Comparison of ENCODE assay signal across 32 cellular contexts in the genomic region with DNA sequence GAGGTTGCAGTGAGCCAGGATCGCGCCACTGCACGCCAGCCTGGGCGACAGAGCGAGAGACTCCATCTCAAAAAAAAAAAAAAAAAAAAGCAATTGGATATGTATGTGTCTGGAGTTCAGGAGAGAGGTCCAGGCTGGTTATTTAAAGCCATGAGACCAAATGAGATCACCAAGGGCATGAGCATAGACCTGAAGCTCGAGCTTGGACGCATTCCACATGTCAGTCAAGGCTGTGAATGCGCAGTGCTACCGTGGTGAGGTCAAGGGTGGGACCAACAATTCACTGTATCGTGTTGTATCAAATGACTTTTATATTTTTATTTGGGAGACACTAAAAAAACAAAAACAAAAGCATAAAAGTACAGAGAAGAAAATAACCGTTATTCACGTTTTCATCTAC. TPM values are rescaled to one million over a fixed set of nuclear protein-coding genes. Genes with fewer than 3 reads are reported as not detected.
"Had no signal": no experiment of that assay in that cellular context is flagged by ENCODE, and none has a peak within 500 bp of the region (broad histone marks: within the 10 kb centered on the region; RNA-seq: fewer than 3 reads in every experiment).

No MANE protein-coding gene starts in this region.

- DNase-seq: activated B cell treated with CpG ODN at 0.5 μM for 24 hours; activated CD4-positive, alpha-beta memory T cell treated with anti-CD3 and anti-CD28 coated beads for 36 hours; activated CD4-positive, alpha-beta T cell treated with anti-CD3 and anti-CD28 coated beads for 4 hours; activated CD4-positive, alpha-beta T cell treated with anti-CD3 and anti-CD28 coated beads, Interleukin-2, amount 50 U/mL, for 1 hour; activated CD4-positive, CD25-positive, alpha-beta regulatory T cell treated with anti-CD3 and anti-CD28 coated beads, Interleukin-2, amount 50 U/mL, for 72 hours; activated CD8-positive, alpha-beta memory T cell treated with anti-CD3 and anti-CD28 coated beads, Interleukin-2, amount 50 U/mL, for 4 hours; activated naive CD4-positive, alpha-beta T cell treated with anti-CD3 and anti-CD28 coated beads, Interleukin-2, amount 10 ng/mL, durations not matched to agents 7 days and 5 days; activated naive CD8-positive, alpha-beta T cell treated with anti-CD3 and anti-CD28 coated beads, Interleukin-2, amount 50 U/mL, for 24 hours; activated T-cell treated with anti-CD3 and anti-CD28 coated beads for 4 hours; activated T-cell treated with anti-CD3 and anti-CD28 coated beads, Interleukin-2, amount 50 U/mL, for 4 hours; anterior cingulate cortex; NCI-H1092 treated with DMSO at 0.1 percent for 48 hours; NCI-H1417; NCI-H146; NCI-H187; NCI-H2029 treated with DMSO at 0.1 percent for 48 hours; NCI-H2107; NCI-H2171; NCI-H510A; NCI-H526; NCI-H748 treated with DMSO at 0.1 percent for 48 hours; NK-92 treated with Interleukin-12 subunit alpha and Interleukin-12 subunit beta, amount 100 ng/mL, for 24 hours; PC-3; Peyer's patch; RPMI8226; SW 1271; T-helper 1 cell; T-helper 2 cell; T-helper 9 cell had no signal

- H3K4me1 ChIP-seq: Peyer's patch had no signal

- H3K9me3 ChIP-seq: Peyer's patch had no signal

- H3K27ac ChIP-seq: Peyer's patch, VCaP had no signal

- ATAC-seq: activated naive CD8-positive, alpha-beta T cell treated with anti-CD3 and anti-CD28 coated beads, Interleukin-2, amount 50 U/mL, for 24 hours; activated T-cell treated with anti-CD3 and anti-CD28 coated beads, Interleukin-2, amount 50 U/mL, for 4 hours; PC-3 had no signal

- H3K27me3 ChIP-seq: Peyer's patch had no signal

- H3K4me3 ChIP-seq: Peyer's patch had no signal

- H3K36me3 ChIP-seq: Peyer's patch had no signal

RNA-seq across cellular contexts. Expression of a gene that starts 29.1 kb away (rescaled TPM):
- total RNA-seq: activated T-helper 1 cell treated with anti-CD3 and anti-CD28 coated beads, Interleukin-12 subunit alpha, Interleukin-12 subunit beta, Interleukin-2, Interleukin-4 antibody, amounts not matched to agents 30 ng/mL and 10 ng/mL and 1 ng/mL, durations not matched to agents 14 hours and 24 hours and 36 hours had no signal

RNA-seq across cellular contexts. Expression of a gene that starts 35.8 kb away (rescaled TPM):
- total RNA-seq: bronchial epithelial cell had no signal
